Comparison of ENCODE assay signal across 14 cellular contexts in genomic region chr3:136898954-136899353, GRCh38. TPM values are rescaled to one million over a fixed set of nuclear protein-coding genes. Genes with fewer than 3 reads are reported as not detected.
DNase-seq lines count a peak whose midpoint lies in the region; ATAC-seq and TF ChIP-seq lines count a peak whose summit lies in the region.
"Had no signal": no experiment of that assay in that cellular context is flagged by ENCODE, and none has a peak within 500 bp of the region (broad histone marks: within the 10 kb centered on the region; RNA-seq: fewer than 3 reads in every experiment).

No MANE protein-coding gene starts in this region.

- H3K27me3 Mint-ChIP-seq in central memory CD8-positive, alpha-beta T cell: no peaks in the 10 kb centered on the region
- H3K27me3 Mint-ChIP-seq in naive B cell: no peaks in the 10 kb centered on the region

- no peaks in the 10 kb centered on the region for H4K20me1 ChIP-seq in DOHH2 (ENCODE audit: control insufficient read depth, insufficient read depth, low read depth, low read length)

- peak overlapping the region; percentile 86 for H3K27ac Mint-ChIP-seq in central memory CD8-positive, alpha-beta T cell (ENCODE audit: low read depth)
- H3K27ac Mint-ChIP-seq in naive B cell: peak overlapping the region in 5 of 6 donors; percentile 4 to 83 (median 71)
- H3K27ac Mint-ChIP-seq: nephron had no signal

- TF ChIP-seq POLR2A in esophagus squamous epithelium (IDR thresholded peaks at IDR 0.05): no peak

- H3K4me2 ChIP-seq in DOHH2 (ENCODE audit: low read length): peak overlapping the region; percentile 53

- peaks cover 72% of the 10 kb centered on the region for H3K4me1 Mint-ChIP-seq in central memory CD8-positive, alpha-beta T cell
- peaks cover 59 to 81% (median 74%) of the 10 kb centered on the region in 3 donors for H3K4me1 Mint-ChIP-seq in naive B cell
- H3K4me1 Mint-ChIP-seq: nephron had no signal

- 56 to 66% methylated on average over 2 of the region's 2 CpGs for WGBS in esophagus squamous epithelium, 2 donors

- DNase-seq in M059J (ENCODE audit: low read depth): peak; percentile 21
- DNase-seq in central memory CD8-positive, alpha-beta T cell (ENCODE audit: low spot score in 2 of 2): no peak
- DNase-seq in naive B cell: no peak
- DNase-seq in NCI-H774 (lab: John Stamatoyannopoulos, UW): no peak
- DNase-seq in MG63: no peak
- DNase-seq in esophagus squamous epithelium (lab: John Stamatoyannopoulos, UW): no peak
- DNase-seq: activated CD8-positive, alpha-beta memory T cell treated with anti-CD3 and anti-CD28 coated beads, Interleukin-2, amount 50 U/mL, for 4 hours; adrenal gland; COR-L47; foreskin fibroblast; NCI-H1092; NCI-H524 treated with DMSO at 0.1 percent for 48 hours had no signal

- intact Hi-C loops in esophagus squamous epithelium (cut with DNase I): no loop called here

- H3K27me3 ChIP-seq in DOHH2 (ENCODE audit: control insufficient read depth, low read length): no peaks in the 10 kb centered on the region
- H3K27me3 ChIP-seq in MG63: no peaks in the 10 kb centered on the region
- no peaks in the 10 kb centered on the region for H3K27me3 ChIP-seq in esophagus squamous epithelium
- H3K27me3 ChIP-seq: adrenal gland had no signal

- H3K36me3 ChIP-seq in DOHH2 (ENCODE audit: control insufficient read depth, low read length): peaks cover 19% of the 10 kb centered on the region
- H3K36me3 ChIP-seq in MG63: peaks cover 53% of the 10 kb centered on the region
- peaks cover 0 to 7% (median 0%) of the 10 kb centered on the region in 3 donors for H3K36me3 ChIP-seq in esophagus squamous epithelium
- H3K36me3 ChIP-seq: adrenal gland had no signal

- no peaks in the 10 kb centered on the region for H3K9me2 ChIP-seq in DOHH2 (replicated peaks; ENCODE audit: control insufficient read depth, low read length)

- H3K4me1 ChIP-seq in DOHH2 (ENCODE audit: control insufficient read depth, low read length) (peaks cover 93% of the 10 kb centered on the region), esophagus squamous epithelium (peaks cover 0 to 41% (median 7%) of the 10 kb centered on the region in 3 donors)

- peak overlapping the region; percentile 81 for H3K27ac ChIP-seq in DOHH2 (ENCODE audit: low read depth, low read length)
- peak overlapping the region in 2 of 4 donors; percentile 0 to 48 for H3K27ac ChIP-seq in esophagus squamous epithelium

- no peak for TF ChIP-seq CTCF in DOHH2 (IDR thresholded peaks at IDR 0.05; ENCODE audit: low read depth, low read length, poor library complexity, severe bottlenecking)
- TF ChIP-seq CTCF in esophagus squamous epithelium (IDR thresholded peaks at IDR 0.05): no peak

- H3K9me3 Mint-ChIP-seq in central memory CD8-positive, alpha-beta T cell: peaks cover 5% of the 10 kb centered on the region
- peaks cover 0 to 21% (median 7%) of the 10 kb centered on the region in 7 donors for H3K9me3 Mint-ChIP-seq in naive B cell

- peaks cover 4% of the 10 kb centered on the region for H3K36me3 Mint-ChIP-seq in central memory CD8-positive, alpha-beta T cell (ENCODE audit: insufficient read depth)
- peaks cover 0 to 20% of the 10 kb centered on the region in 2 donors for H3K36me3 Mint-ChIP-seq in naive B cell

- peaks cover 31% of the 10 kb centered on the region for H3F3A ChIP-seq in DOHH2 (ENCODE audit: control insufficient read depth, insufficient read depth)

- 0 out of 2 replicates have a peak overlapping the region, but pooled peaks have one; percentile 4 for H3K4me3 ChIP-seq in DOHH2 (ENCODE audit: low read length)
- H3K4me3 ChIP-seq in MG63: no peak overlapping the region
- no peak overlapping the region for H3K4me3 ChIP-seq in esophagus squamous epithelium
- H3K4me3 ChIP-seq: adrenal gland had no signal

- H3K79me2 ChIP-seq in DOHH2 (ENCODE audit: control insufficient read depth, low read length): peaks cover 100% of the 10 kb centered on the region

- H3K9me3 ChIP-seq in DOHH2 (ENCODE audit: control insufficient read depth, insufficient read depth, low read length) (peaks cover 13% of the 10 kb centered on the region; the same call in 1 of the 2 replicates), MG63 (peaks cover 26% of the 10 kb centered on the region), esophagus squamous epithelium (peaks cover 0 to 8% (median under 1%) of the 10 kb centered on the region in 3 donors)

- H3K4me3 Mint-ChIP-seq in central memory CD8-positive, alpha-beta T cell: no peak overlapping the region
- H3K4me3 Mint-ChIP-seq in naive B cell: no peak overlapping the region
- H3K4me3 Mint-ChIP-seq: nephron had no signal

- ATAC-seq in central memory CD8-positive, alpha-beta T cell (replicated peaks; ENCODE audit: extremely low read depth, poor library complexity, severe bottlenecking): peak; percentile 55
- ATAC-seq in naive B cell (ENCODE audit: low read depth in 2 of 2): no peak

RNA-seq across cellular contexts. Expression of gene NCK1, which starts 36.9 kb away (rescaled TPM):
- 75.3 and 77.8 TPM in 2 replicates for total RNA-seq in M059J (2014; rRNA removed; shearing (Covaris generic))
- 10 to 100 TPM; 40.2 to 48.7 (median 42.6) TPM for polyA plus RNA-seq in naive B cell (ENCODE audit: low read depth in 6 of 6)
- total RNA-seq in MG63 (2014; rRNA removed; shearing (Covaris generic); ENCODE audit: low replicate concordance): 48.6 and 107 TPM in 2 replicates
- total RNA-seq in esophagus squamous epithelium: 10 to 100 TPM; 35.6 to 66.1 (median 57.3) TPM

RNA-seq across cellular contexts. Expression of gene IL20RB, which starts 58.8 kb away (rescaled TPM):
- total RNA-seq in M059J (2014; rRNA removed; shearing (Covaris generic)): 1.7 and 2.4 TPM in 2 replicates
- polyA plus RNA-seq in naive B cell (ENCODE audit: low read depth in 6 of 6): under 1 TPM in 1 of 6 donors, not detected in 5; 0.31 TPM
- 4.5 and 6.4 TPM in 2 replicates for total RNA-seq in MG63 (2014; rRNA removed; shearing (Covaris generic); ENCODE audit: low replicate concordance)
- total RNA-seq in esophagus squamous epithelium: 100 to 1,000 TPM in 3 of 4 donors, 10 to 100 TPM in 1; 95.1 to 112 (median 105) TPM

Comparison
In these comparisons a context has a peak if more than half of its experiments do, and no peak if none do; other contexts are left out.
1. RNA of gene IL20RB, which starts 58.8 kb away (total RNA-seq): 95.1 to 112 TPM in esophagus squamous epithelium; 4.5 to 6.4 TPM in MG63 and 1.7 to 2.4 TPM in M059J; every median in the first group is over 10 times any median in the second.